In genomic region chr12:63907561-63907960, GRCh38 we compare ENCODE assay signal across 15 cellular contexts.
DNase-seq lines count a peak whose midpoint lies in the region; ATAC-seq and TF ChIP-seq lines count a peak whose summit lies in the region.
"Had no signal": no experiment of that assay in that cellular context is flagged by ENCODE, and none has a peak within 500 bp of the region (broad histone marks: within the 10 kb centered on the region; RNA-seq: fewer than 3 reads in every experiment).

No MANE protein-coding gene starts in this region.

- H2BK5ac ChIP-seq in IMR-90 (ENCODE audit: low read depth, low read length, poor library complexity, severe bottlenecking) = no peak overlapping the region

- no peak overlapping the region for H4K8ac ChIP-seq in IMR-90 (ENCODE audit: low read depth in 2 of 2, low read length in 2 of 2)

- H4K5ac ChIP-seq in IMR-90 (ENCODE audit: low read depth, low read length) = no peak overlapping the region

- H3K27me3 ChIP-seq in IMR-90 (ENCODE audit: control insufficient read depth, insufficient read depth, low read length) (no peaks in the 10 kb centered on the region), testis (no peaks in the 10 kb centered on the region)

- H3K9me1 ChIP-seq in IMR-90 (ENCODE audit: insufficient read depth, low read length) = peaks cover 3% of the 10 kb centered on the region; the same call in 1 of the 2 replicates

- no peak overlapping the region for H2AK9ac ChIP-seq in IMR-90 (replicated peaks; ENCODE audit: low read depth, low read length, poor library complexity)

- H3K27ac ChIP-seq in IMR-90 (ENCODE audit: insufficient read depth, low read length) = no peak overlapping the region
- no peak overlapping the region for H3K27ac ChIP-seq in testis

- peaks cover 47% of the 10 kb centered on the region for H4K20me1 ChIP-seq in IMR-90 (ENCODE audit: insufficient read depth, low read length)

- H2AFZ ChIP-seq in IMR-90 (replicated peaks; ENCODE audit: low read length, poor library complexity) = no peak overlapping the region

- POLR2A ChIA-PET in IMR-90 (lab: Charles Lee; ENCODE audit: unreplicated experiment) = no interaction called here

- H3K36me3 ChIP-seq in IMR-90 (ENCODE audit: control insufficient read depth, insufficient read depth, low read length) = no peaks in the 10 kb centered on the region; the same call in 1 of the 2 replicates
- no peaks in the 10 kb centered on the region for H3K36me3 ChIP-seq in testis (ENCODE audit: low read depth, missing control alignments)
- H3K36me3 ChIP-seq: HAP-1 had no signal

- TF ChIP-seq RAD21 in IMR-90 (IDR thresholded peaks at IDR 0.05; ENCODE audit: low read length) = no peak

- H3K4me3 ChIP-seq in IMR-90 (ENCODE audit: insufficient read depth, low read depth, low read length) (no peak overlapping the region), choroid plexus epithelial cell (ENCODE audit: low read depth, low read length) (no peak overlapping the region), testis (no peak overlapping the region)
- H3K4me3 ChIP-seq: HAP-1 had no signal

- H3K23ac ChIP-seq in IMR-90 (ENCODE audit: low read depth, low read length) = no peak overlapping the region

- intact Hi-C loops in IMR-90 (cut with micrococcal nuclease) (no loop called here), testis (cut with DNase I; ENCODE audit: low total_unique reads) (no loop called here)

- no peak overlapping the region for H3K9ac ChIP-seq in IMR-90 (ENCODE audit: low read depth, low read length)

- H3K36me3 Mint-ChIP-seq in T-helper 2 cell treated with Interferon-gamma antibody and Interleukin-4, amounts not matched to agents 5 μg/mL and 100 μg/mL, for 36 hours (ENCODE audit: low read depth) = no peaks in the 10 kb centered on the region
- H3K36me3 Mint-ChIP-seq: CD4-positive, alpha-beta memory T cell had no signal

- TF ChIP-seq CTCF in IMR-90 (conservative IDR thresholded peaks at IDR 0.05; ENCODE audit: low read depth, low read length) (no peak), choroid plexus epithelial cell (conservative IDR thresholded peaks at IDR 0.05; ENCODE audit: low read depth, low read length) (no peak), testis (IDR thresholded peaks at IDR 0.05) (no peak)

- no CpG with 5 or more reads among the region's 2 CpGs for WGBS in IMR-90 (ENCODE audit: extremely low coverage in 2 of 2, insufficient read length in 1 of 2), 2 experiments
- 84 to 86% methylated on average over 2 of the region's 2 CpGs for WGBS in testis, 2 donors

- no peak overlapping the region for H3K4ac ChIP-seq in IMR-90 (ENCODE audit: low read depth, low read length)

- no peak overlapping the region for H4K91ac ChIP-seq in IMR-90 (ENCODE audit: insufficient read depth, low read depth, low read length)

- BruUV-seq in IMR-90 (replicated peaks; lab: Mats Ljungman, UMichigan) = no TSS peak

- no peak overlapping the region for H3K4me2 ChIP-seq in IMR-90 (ENCODE audit: low read depth, low read length)

- H2BK20ac ChIP-seq in IMR-90 (ENCODE audit: low read depth, low read length) = no peak overlapping the region

- ATAC-seq in IMR-90 (ENCODE audit: low read depth) = peak; percentile 36; the same call in 1 of the 2 replicates

- H2BK120ac ChIP-seq in IMR-90 (ENCODE audit: low read depth, low read length) = no peak overlapping the region

- no peaks in the 10 kb centered on the region for H3K4me1 Mint-ChIP-seq in T-helper 2 cell treated with Interferon-gamma antibody and Interleukin-4, amounts not matched to agents 5 μg/mL and 100 μg/mL, for 36 hours (ENCODE audit: low read depth)
- H3K4me1 Mint-ChIP-seq: CD4-positive, alpha-beta memory T cell had no signal

- DNase-seq in IMR-90 = peak; percentile 36
- DNase-seq in choroid plexus epithelial cell (ENCODE audit: low read depth) = peak; percentile 41
- peak; percentile 44 for DNase-seq in iris pigment epithelial cell (ENCODE audit: low read depth)
- DNase-seq in T-helper 2 cell treated with Interferon-gamma antibody and Interleukin-4, amounts not matched to agents 5 μg/mL and 100 μg/mL, for 36 hours (ENCODE audit: low spot score) = no peak
- DNase-seq in testis = no peak
- DNase-seq in germinal center (ENCODE audit: low spot score) = no peak
- DNase-seq: C1 segment of cervical spinal cord; Calu3; CD4-positive, alpha-beta memory T cell; COR-L47; DMS53; DMS79 treated with DMSO at 0.1 percent for 48 hours; GF-D8; GOT3 had no signal

- no peaks in the 10 kb centered on the region for H3K27me3 Mint-ChIP-seq in T-helper 2 cell treated with Interferon-gamma antibody and Interleukin-4, amounts not matched to agents 5 μg/mL and 100 μg/mL, for 36 hours (ENCODE audit: low read depth)

- no peak overlapping the region for H3K4me3 Mint-ChIP-seq in T-helper 2 cell treated with Interferon-gamma antibody and Interleukin-4, amounts not matched to agents 5 μg/mL and 100 μg/mL, for 36 hours
- H3K4me3 Mint-ChIP-seq: CD4-positive, alpha-beta memory T cell had no signal

- CTCF ChIA-PET in IMR-90 (lab: Yijun Ruan, JAX) = no interaction called here

- dilution Hi-C loops in IMR-90 (cut with HindIII; ENCODE audit: low sequenced_read_pairs, unreplicated experiment) = no loop called here

- no peak overlapping the region for H3K56ac ChIP-seq in IMR-90 (ENCODE audit: extremely low read depth, insufficient read depth, low read length)

- H3K27ac Mint-ChIP-seq in T-helper 2 cell treated with Interferon-gamma antibody and Interleukin-4, amounts not matched to agents 5 μg/mL and 100 μg/mL, for 36 hours = no peak overlapping the region
- H3K27ac Mint-ChIP-seq: CD4-positive, alpha-beta memory T cell had no signal

- H3K4me1 ChIP-seq in IMR-90 (ENCODE audit: control insufficient read depth, insufficient read depth, low read length) = peaks cover 2% of the 10 kb centered on the region; the same call in 1 of the 2 replicates
- H3K4me1 ChIP-seq in testis = no peaks in the 10 kb centered on the region

- in situ Hi-C loops in IMR-90 (cut with MboI; ENCODE audit: low sequenced_read_pairs) = no loop called here

- no peak overlapping the region for H3K18ac ChIP-seq in IMR-90 (ENCODE audit: low read depth, low read length)

- peaks cover 4% of the 10 kb centered on the region for H3K9me3 Mint-ChIP-seq in T-helper 2 cell treated with Interferon-gamma antibody and Interleukin-4, amounts not matched to agents 5 μg/mL and 100 μg/mL, for 36 hours

- H3K79me1 ChIP-seq in IMR-90 (ENCODE audit: low read depth in 1 of 2, low read length in 2 of 2) = peaks cover 8 to 64% of the 10 kb centered on the region in 2 experiments

- H3K9me3 ChIP-seq in IMR-90 (ENCODE audit: control insufficient read depth, insufficient read depth, low read length) = no peaks in the 10 kb centered on the region
- no peaks in the 10 kb centered on the region for H3K9me3 ChIP-seq in testis

- no peak overlapping the region for H2BK15ac ChIP-seq in IMR-90 (ENCODE audit: low read depth, low read length)

- TF ChIP-seq POLR2A in IMR-90 (IDR thresholded peaks at IDR 0.05; ENCODE audit: low read depth, low read length) = no peak
- no peak for TF ChIP-seq POLR2A in testis (IDR thresholded peaks at IDR 0.05)

- no peak overlapping the region for H2AK5ac ChIP-seq in IMR-90 (ENCODE audit: low read depth, low read length)

- H3K14ac ChIP-seq in IMR-90 (replicated peaks; ENCODE audit: low read depth, low read length) = no peak overlapping the region

TF ChIP-seq in IMR-90, 13 proteins besides CTCF, POLR2A, EP300 and RAD21:
- TF ChIP-seq FOS (IDR thresholded peaks at IDR 0.05; ENCODE audit: low read depth, low read length) (no peak), USF2 (IDR thresholded peaks at IDR 0.05; ENCODE audit: low read depth, low read length) (no peak), MXI1 (IDR thresholded peaks at IDR 0.05; ENCODE audit: borderline replicate concordance, low read depth, low read length) (no peak), ELK1 (IDR thresholded peaks at IDR 0.05; ENCODE audit: borderline replicate concordance, low read depth, low read length) (no peak), MAFK (IDR thresholded peaks at IDR 0.05; ENCODE audit: low read depth, low read length) (no peak), NFE2L2 (IDR thresholded peaks at IDR 0.05; ENCODE audit: low read depth, low read length) (no peak), BHLHE40 (IDR thresholded peaks at IDR 0.05; ENCODE audit: low read depth, low read length) (no peak), CEBPB (IDR thresholded peaks at IDR 0.05; ENCODE audit: low read depth, low read length) (no peak), RCOR1 (IDR thresholded peaks at IDR 0.05; ENCODE audit: insufficient replicate concordance, low read length) (no peak), CHD1 (IDR thresholded peaks at IDR 0.05; ENCODE audit: low read depth, low read length) (no peak), MAZ (IDR thresholded peaks at IDR 0.05; ENCODE audit: borderline replicate concordance, low read depth, low read length) (no peak), SMC3 (IDR thresholded peaks at IDR 0.05; ENCODE audit: low read depth, low read length) (no peak)

Comparison
In these comparisons a context has a peak if more than half of its experiments do, and no peak if none do; other contexts are left out.
1. DNase-seq: peak in IMR-90 (single experiment), choroid plexus epithelial cell (single experiment) and iris pigment epithelial cell (single experiment); none in T-helper 2 cell treated with Interferon-gamma antibody and Interleukin-4, amounts not matched to agents 5 μg/mL and 100 μg/mL, for 36 hours (single experiment), testis (single experiment) and germinal center (single experiment).